8 cellular contexts compared by ENCODE assay signal in the genomic region with DNA sequence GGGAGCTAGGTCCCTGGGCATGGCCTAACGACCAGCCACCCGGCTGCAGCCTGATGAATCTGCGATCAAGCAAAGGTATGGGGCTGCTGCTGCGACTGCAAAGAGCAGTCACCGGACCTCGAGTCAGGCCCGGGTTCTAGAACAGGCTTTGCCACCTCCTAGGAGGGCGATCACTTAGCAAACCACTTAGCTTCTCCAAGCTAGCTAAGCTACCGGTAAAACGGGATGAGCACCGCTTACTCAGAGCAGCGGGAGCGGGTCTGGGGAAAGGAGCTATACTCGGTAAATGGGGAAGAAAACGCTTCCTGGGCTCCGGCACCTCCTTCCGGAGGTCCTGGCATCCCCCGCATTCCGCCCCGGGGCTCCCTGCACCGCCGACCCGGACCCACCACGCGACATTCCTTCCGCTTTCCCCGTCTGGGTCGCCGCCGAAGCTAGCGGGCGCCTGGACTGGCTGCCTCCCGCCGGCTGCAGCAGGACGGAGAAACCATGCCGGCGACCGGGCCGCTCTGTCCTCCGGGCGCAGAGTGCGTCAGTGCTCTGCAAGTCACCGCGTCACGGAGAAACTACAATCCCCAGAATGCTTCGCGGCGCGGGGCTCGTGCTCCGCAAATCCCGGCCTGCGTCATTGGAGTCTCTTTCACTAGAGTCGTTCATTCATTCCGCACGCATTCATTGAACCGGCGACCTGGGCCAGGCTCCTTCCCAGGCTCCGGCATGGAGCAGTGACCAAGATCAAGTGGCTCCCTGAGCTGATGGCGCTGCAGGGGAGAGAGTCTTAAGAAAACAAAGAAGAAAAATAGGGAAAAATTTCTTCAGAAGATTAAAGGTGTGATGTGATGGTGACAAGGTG. TPM values are rescaled to one million over a fixed set of nuclear protein-coding genes. Genes with fewer than 3 reads are reported as not detected.
A peak's percentile ranks its signal among the peaks of the same experiment; 100 is the strongest.
DNase-seq lines count a peak whose midpoint lies in the region; ATAC-seq and FAIRE-seq lines count a peak whose summit lies in the region.

Gene LSM10, minus strand, starts transcription at position 531 of the 853 bp plus-strand sequence. CDS start 3,779 bp downstream, outside the sequence.

- H4K20me1 ChIP-seq in Karpas-422 (ENCODE audit: insufficient read depth, low read depth, low read length): no peaks in the 10 kb centered on the region

- peaks cover 62% of the 10 kb centered on the region for H3K79me2 ChIP-seq in Karpas-422 (ENCODE audit: low read length)

- H3K27me3 ChIP-seq in Karpas-422 (ENCODE audit: low read length): no peaks in the 10 kb centered on the region
- no peaks in the 10 kb centered on the region for H3K27me3 ChIP-seq in muscle layer of duodenum (ENCODE audit: low read depth, low read length)

- peak within 1 kb of the TSS; percentile 51 for H2AFZ ChIP-seq in Karpas-422 (ENCODE audit: low read length)

- peak; percentile 70 for ATAC-seq in GM21825 (IDR thresholded peaks at IDR 0.05; ENCODE audit: unreplicated experiment)
- ATAC-seq in esophagus mucosa: peak; percentile 90

- H3K4me2 ChIP-seq in Karpas-422 (ENCODE audit: low read depth, low read length, poor library complexity, severe bottlenecking): peak within 1 kb of the TSS; percentile 96

- H3K9ac ChIP-seq in Karpas-422 (ENCODE audit: low read length): peak within 1 kb of the TSS; percentile 92

- H3K27ac ChIP-seq in Karpas-422 (ENCODE audit: low read length) (peak within 1 kb of the TSS; percentile 58), muscle layer of duodenum (ENCODE audit: low read length) (peak within 1 kb of the TSS; percentile 96)

- H3K9me3 ChIP-seq in Karpas-422 (ENCODE audit: low read length) (no peaks in the 10 kb centered on the region), muscle layer of duodenum (ENCODE audit: control insufficient read depth in 1 of 2, low read length in 2 of 2) (no peaks in the 10 kb centered on the region)

- H3K4me1 ChIP-seq in Karpas-422 (ENCODE audit: low read length) (peaks cover 52% of the 10 kb centered on the region), muscle layer of duodenum (ENCODE audit: control insufficient read depth in 1 of 2, insufficient read depth in 2 of 2, low read length in 2 of 2) (peaks cover 0 to 8% of the 10 kb centered on the region in 2 donors)

- peak; percentile 76 for FAIRE-seq in RCC 7860 (lab: Jason Lieb, UNC)

- H3K36me3 ChIP-seq in Karpas-422 (ENCODE audit: insufficient read depth, low read length) (peaks cover 12% of the 10 kb centered on the region; the same call in 1 of the 2 replicates), muscle layer of duodenum (ENCODE audit: control insufficient read depth in 1 of 2, insufficient read depth in 2 of 2, low read length in 2 of 2) (peaks cover 12 to 15% of the 10 kb centered on the region in 2 donors)

- H3K4me3 ChIP-seq in Karpas-422 (ENCODE audit: low read length) (peak within 1 kb of the TSS; percentile 92), muscle layer of duodenum (ENCODE audit: low read depth in 1 of 2, low read length in 2 of 2) (peak within 1 kb of the TSS; percentile 65 to 95)

- DNase-seq in DMS79 (lab: John Stamatoyannopoulos, UW) (peak; percentile 81), Karpas-422 (peak; percentile 97), RCC 7860 (ENCODE audit: low spot score) (peak; percentile 79)
- peak; percentile 91 to 93 for DNase-seq in activated T-cell treated with anti-CD3 and anti-CD28 coated beads, Interleukin-2, amount 50 U/mL, for 48 hours
- peak; percentile 81 to 85 for DNase-seq in stimulated activated CD8-positive, alpha-beta memory T cell treated with anti-CD3 and anti-CD28 coated beads, Interleukin-7, amount 100 ng/mL, for 4 hours (ENCODE audit: low read depth in 2 of 2)

- no peaks in the 10 kb centered on the region for H3K9me2 ChIP-seq in Karpas-422 (replicated peaks; ENCODE audit: insufficient read depth, low read length)

RNA-seq across cellular contexts. Expression of gene LSM10, which starts in this region (rescaled TPM):
- total RNA-seq in Karpas-422 (2014; rRNA removed; shearing (Covaris generic); ENCODE audit: low replicate concordance): 19.4 and 19.5 TPM in 2 replicates
- 22.7 TPM for total RNA-seq in esophagus mucosa

Comparison
In these comparisons a context has a peak if more than half of its experiments do, and no peak if none do; other contexts are left out.
1. Peak in every context shown above with its lines: DNase-seq, ATAC-seq, H3K4me3 ChIP-seq and H3K27ac ChIP-seq.